2 cellular contexts compared by ENCODE assay signal in the genomic region with DNA sequence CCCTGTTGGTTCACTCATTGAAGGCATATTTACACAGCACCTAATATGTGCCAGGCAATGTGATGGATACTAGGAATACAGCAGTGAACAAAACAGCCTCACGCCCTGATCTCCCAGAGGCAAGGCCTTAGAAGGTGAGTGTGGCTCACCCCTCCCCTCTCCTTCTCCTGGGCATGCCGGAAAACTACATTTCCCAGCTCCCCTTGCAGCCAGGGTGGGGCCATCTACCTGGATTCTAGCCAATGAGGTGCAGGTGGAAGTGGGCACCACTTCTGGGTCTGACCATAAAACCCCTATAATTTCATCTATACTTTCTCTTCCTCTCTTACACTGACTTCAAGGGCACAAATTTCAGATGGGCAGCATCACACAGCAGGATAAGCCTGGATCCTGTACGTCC.
TF ChIP-seq lines count a peak whose summit lies in the region.

No MANE protein-coding gene starts in this region.

TF ChIP-seq in GM23338, 12 proteins besides CTCF, POLR2A, EP300 and RAD21 (continued from another document):
- TF ChIP-seq REST (IDR thresholded peaks at IDR 0.05; ENCODE audit: unreplicated experiment) (no peak), ZNF331 (CRISPR knock-in tag; IDR thresholded peaks at IDR 0.05; ENCODE audit: low read depth) (no peak), JUNB (IDR thresholded peaks at IDR 0.05; ENCODE audit: unreplicated experiment) (no peak), ETS1 (IDR thresholded peaks at IDR 0.05) (peak; percentile 85; the same call in 1 of the 2 replicates), ZNF462 (CRISPR knock-in tag; IDR thresholded peaks at IDR 0.05) (no peak), NANOG (IDR thresholded peaks at IDR 0.05; ENCODE audit: borderline replicate concordance) (no peak), ZNF114 (CRISPR knock-in tag; IDR thresholded peaks at IDR 0.05) (no peak), CREB1 (CRISPR knock-in tag; IDR thresholded peaks at IDR 0.05; ENCODE audit: low read depth) (peak; percentile 28; the same call in 1 of the 2 replicates), STAT1 (IDR thresholded peaks at IDR 0.05; ENCODE audit: unreplicated experiment) (no peak)

TF ChIP-seq in HEK293, 187 proteins besides CTCF, POLR2A, EP300 and RAD21 (continued from another document):
- TF ChIP-seq PRDM6 (tag by site-specific recombination; IDR thresholded peaks at IDR 0.05) (no peak), BCL6B (tag by site-specific recombination; IDR thresholded peaks at IDR 0.05) (no peak), SETDB1 (IDR thresholded peaks at IDR 0.05; ENCODE audit: insufficient read length, low read length) (no peak), ZNF2 (tag by site-specific recombination; IDR thresholded peaks at IDR 0.05) (no peak), ZNF140 (tag by site-specific recombination; IDR thresholded peaks at IDR 0.05) (no peak), KLF1 (tag by site-specific recombination; IDR thresholded peaks at IDR 0.05) (0 out of 2 replicates have a peak, but pooled peaks have one; percentile 27)
